2 cellular contexts compared by ENCODE assay signal in the genomic region with DNA sequence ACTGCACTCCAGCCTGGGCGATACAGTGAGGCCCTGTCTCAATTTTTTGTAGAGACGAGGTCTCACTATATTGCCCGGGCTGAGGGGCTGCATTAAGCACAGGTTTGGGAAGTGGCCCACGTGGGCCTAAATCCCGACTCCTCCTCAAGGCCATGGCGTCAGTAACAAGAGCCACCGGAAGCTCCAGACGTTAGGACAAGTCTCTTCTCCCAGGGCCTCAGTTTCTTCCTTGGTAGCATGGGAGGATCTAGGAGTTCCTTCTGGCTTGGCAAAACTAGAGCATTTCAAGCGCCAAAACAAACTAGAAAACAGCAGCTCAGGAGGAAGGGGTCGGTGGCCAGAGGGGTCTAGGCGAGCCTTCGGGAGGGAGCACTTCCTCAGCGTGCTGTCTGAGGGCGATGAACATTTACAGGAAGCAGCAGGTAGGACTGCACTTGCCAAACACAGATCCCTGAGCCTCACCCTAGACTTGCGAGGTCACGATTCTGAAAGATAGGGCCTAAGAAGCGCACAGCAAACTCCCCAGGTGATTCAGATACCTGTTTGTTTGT.
TF ChIP-seq lines count a peak whose summit lies in the region.

No MANE protein-coding gene starts in this region.

TF ChIP-seq in GM23338, 12 proteins besides CTCF, POLR2A, EP300 and RAD21:
- TF ChIP-seq EZH2 (IDR thresholded peaks at IDR 0.05; ENCODE audit: low read depth, unreplicated experiment) (no peak), JUNB (IDR thresholded peaks at IDR 0.05; ENCODE audit: unreplicated experiment) (no peak), ZNF331 (CRISPR knock-in tag; IDR thresholded peaks at IDR 0.05; ENCODE audit: low read depth) (no peak), CREB1 (CRISPR knock-in tag; IDR thresholded peaks at IDR 0.05; ENCODE audit: low read depth) (no peak), EZH2phosphoT487 (IDR thresholded peaks at IDR 0.05; ENCODE audit: unreplicated experiment) (no peak), STAT1 (IDR thresholded peaks at IDR 0.05; ENCODE audit: unreplicated experiment) (no peak)
- TF ChIP-seq, protein P1, sequence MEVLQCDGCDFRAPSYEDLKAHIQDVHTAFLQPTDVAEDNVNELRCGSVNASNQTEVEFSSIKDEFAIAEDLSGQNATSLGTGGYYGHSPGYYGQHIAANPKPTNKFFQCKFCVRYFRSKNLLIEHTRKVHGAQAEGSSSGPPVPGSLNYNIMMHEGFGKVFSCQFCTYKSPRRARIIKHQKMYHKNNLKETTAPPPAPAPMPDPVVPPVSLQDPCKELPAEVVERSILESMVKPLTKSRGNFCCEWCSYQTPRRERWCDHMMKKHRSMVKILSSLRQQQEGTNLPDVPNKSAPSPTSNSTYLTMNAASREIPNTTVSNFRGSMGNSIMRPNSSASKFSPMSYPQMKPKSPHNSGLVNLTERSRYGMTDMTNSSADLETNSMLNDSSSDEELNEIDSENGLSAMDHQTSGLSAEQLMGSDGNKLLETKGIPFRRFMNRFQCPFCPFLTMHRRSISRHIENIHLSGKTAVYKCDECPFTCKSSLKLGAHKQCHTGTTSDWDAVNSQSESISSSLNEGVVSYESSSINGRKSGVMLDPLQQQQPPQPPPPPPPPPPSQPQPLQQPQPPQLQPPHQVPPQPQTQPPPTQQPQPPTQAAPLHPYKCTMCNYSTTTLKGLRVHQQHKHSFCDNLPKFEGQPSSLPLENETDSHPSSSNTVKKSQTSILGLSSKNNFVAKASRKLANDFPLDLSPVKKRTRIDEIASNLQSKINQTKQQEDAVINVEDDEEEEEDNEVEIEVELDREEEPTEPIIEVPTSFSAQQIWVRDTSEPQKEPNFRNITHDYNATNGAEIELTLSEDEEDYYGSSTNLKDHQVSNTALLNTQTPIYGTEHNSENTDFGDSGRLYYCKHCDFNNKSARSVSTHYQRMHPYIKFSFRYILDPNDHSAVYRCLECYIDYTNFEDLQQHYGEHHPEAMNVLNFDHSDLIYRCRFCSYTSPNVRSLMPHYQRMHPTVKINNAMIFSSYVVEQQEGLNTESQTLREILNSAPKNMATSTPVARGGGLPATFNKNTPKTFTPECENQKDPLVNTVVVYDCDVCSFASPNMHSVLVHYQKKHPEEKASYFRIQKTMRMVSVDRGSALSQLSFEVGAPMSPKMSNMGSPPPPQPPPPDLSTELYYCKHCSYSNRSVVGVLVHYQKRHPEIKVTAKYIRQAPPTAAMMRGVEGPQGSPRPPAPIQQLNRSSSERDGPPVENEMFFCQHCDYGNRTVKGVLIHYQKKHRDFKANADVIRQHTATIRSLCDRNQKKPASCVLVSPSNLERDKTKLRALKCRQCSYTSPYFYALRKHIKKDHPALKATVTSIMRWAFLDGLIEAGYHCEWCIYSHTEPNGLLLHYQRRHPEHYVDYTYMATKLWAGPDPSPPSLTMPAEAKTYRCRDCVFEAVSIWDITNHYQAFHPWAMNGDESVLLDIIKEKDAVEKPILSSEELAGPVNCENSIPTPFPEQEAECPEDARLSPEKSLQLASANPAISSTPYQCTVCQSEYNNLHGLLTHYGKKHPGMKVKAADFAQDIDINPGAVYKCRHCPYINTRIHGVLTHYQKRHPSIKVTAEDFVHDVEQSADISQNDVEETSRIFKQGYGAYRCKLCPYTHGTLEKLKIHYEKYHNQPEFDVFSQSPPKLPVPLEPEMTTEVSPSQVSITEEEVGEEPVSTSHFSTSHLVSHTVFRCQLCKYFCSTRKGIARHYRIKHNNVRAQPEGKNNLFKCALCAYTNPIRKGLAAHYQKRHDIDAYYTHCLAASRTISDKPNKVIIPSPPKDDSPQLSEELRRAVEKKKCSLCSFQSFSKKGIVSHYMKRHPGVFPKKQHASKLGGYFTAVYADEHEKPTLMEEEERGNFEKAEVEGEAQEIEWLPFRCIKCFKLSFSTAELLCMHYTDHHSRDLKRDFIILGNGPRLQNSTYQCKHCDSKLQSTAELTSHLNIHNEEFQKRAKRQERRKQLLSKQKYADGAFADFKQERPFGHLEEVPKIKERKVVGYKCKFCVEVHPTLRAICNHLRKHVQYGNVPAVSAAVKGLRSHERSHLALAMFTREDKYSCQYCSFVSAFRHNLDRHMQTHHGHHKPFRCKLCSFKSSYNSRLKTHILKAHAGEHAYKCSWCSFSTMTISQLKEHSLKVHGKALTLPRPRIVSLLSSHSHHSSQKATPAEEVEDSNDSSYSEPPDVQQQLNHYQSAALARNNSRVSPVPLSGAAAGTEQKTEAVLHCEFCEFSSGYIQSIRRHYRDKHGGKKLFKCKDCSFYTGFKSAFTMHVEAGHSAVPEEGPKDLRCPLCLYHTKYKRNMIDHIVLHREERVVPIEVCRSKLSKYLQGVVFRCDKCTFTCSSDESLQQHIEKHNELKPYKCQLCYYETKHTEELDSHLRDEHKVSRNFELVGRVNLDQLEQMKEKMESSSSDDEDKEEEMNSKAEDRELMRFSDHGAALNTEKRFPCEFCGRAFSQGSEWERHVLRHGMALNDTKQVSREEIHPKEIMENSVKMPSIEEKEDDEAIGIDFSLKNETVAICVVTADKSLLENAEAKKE (CRISPR knock-in tag; IDR thresholded peaks at IDR 0.05) = no peak
- TF ChIP-seq, protein P2, sequence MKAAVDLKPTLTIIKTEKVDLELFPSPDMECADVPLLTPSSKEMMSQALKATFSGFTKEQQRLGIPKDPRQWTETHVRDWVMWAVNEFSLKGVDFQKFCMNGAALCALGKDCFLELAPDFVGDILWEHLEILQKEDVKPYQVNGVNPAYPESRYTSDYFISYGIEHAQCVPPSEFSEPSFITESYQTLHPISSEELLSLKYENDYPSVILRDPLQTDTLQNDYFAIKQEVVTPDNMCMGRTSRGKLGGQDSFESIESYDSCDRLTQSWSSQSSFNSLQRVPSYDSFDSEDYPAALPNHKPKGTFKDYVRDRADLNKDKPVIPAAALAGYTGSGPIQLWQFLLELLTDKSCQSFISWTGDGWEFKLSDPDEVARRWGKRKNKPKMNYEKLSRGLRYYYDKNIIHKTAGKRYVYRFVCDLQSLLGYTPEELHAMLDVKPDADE (IDR thresholded peaks at IDR 0.05) = no peak
- TF ChIP-seq, protein P3, sequence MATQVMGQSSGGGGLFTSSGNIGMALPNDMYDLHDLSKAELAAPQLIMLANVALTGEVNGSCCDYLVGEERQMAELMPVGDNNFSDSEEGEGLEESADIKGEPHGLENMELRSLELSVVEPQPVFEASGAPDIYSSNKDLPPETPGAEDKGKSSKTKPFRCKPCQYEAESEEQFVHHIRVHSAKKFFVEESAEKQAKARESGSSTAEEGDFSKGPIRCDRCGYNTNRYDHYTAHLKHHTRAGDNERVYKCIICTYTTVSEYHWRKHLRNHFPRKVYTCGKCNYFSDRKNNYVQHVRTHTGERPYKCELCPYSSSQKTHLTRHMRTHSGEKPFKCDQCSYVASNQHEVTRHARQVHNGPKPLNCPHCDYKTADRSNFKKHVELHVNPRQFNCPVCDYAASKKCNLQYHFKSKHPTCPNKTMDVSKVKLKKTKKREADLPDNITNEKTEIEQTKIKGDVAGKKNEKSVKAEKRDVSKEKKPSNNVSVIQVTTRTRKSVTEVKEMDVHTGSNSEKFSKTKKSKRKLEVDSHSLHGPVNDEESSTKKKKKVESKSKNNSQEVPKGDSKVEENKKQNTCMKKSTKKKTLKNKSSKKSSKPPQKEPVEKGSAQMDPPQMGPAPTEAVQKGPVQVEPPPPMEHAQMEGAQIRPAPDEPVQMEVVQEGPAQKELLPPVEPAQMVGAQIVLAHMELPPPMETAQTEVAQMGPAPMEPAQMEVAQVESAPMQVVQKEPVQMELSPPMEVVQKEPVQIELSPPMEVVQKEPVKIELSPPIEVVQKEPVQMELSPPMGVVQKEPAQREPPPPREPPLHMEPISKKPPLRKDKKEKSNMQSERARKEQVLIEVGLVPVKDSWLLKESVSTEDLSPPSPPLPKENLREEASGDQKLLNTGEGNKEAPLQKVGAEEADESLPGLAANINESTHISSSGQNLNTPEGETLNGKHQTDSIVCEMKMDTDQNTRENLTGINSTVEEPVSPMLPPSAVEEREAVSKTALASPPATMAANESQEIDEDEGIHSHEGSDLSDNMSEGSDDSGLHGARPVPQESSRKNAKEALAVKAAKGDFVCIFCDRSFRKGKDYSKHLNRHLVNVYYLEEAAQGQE (IDR thresholded peaks at IDR 0.05; ENCODE audit: unreplicated experiment) = no peak

TF ChIP-seq in H1, 55 proteins besides CTCF, POLR2A, EP300 and RAD21:
- TF ChIP-seq CBX8 (IDR thresholded peaks at IDR 0.05; ENCODE audit: borderline replicate concordance, low read depth, low read length) (no peak), HDAC6 (IDR thresholded peaks at IDR 0.05; ENCODE audit: low read depth, low read length) (no peak), PHF8 (conservative IDR thresholded peaks at IDR 0.05; ENCODE audit: low read depth, low read length) (no peak; the same call in 1 of the 2 replicates), GABPA (IDR thresholded peaks at IDR 0.05; ENCODE audit: borderline replicate concordance, insufficient read depth, low read length) (no peak), TEAD4 (IDR thresholded peaks at IDR 0.05; ENCODE audit: low read depth, low read length) (no peak), CHD2 (IDR thresholded peaks at IDR 0.05; ENCODE audit: low read length) (no peak), EGR1 (IDR thresholded peaks at IDR 0.05; ENCODE audit: borderline replicate concordance, low read depth, low read length) (no peak), SUZ12 (IDR thresholded peaks at IDR 0.05; ENCODE audit: low read length) (no peak), POU5F1 (IDR thresholded peaks at IDR 0.05; ENCODE audit: low read depth, low read length) (no peak), NANOG (IDR thresholded peaks at IDR 0.05; ENCODE audit: insufficient read depth, low read depth, low read length, poor library complexity, severe bottlenecking) (no peak), SIRT6 (IDR thresholded peaks at IDR 0.05; ENCODE audit: low read length) (no peak), CBX5 (IDR thresholded peaks at IDR 0.05; ENCODE audit: low read depth, low read length) (no peak), SP2 (IDR thresholded peaks at IDR 0.05; ENCODE audit: low read length) (no peak), CHD1 (IDR thresholded peaks at IDR 0.05; ENCODE audit: low read depth, low read length) (no peak), HDAC2 (IDR thresholded peaks at IDR 0.05; ENCODE audit: borderline replicate concordance in 1 of 2, low read depth in 2 of 2, low read length in 2 of 2) (no peak), TCF12 (IDR thresholded peaks at IDR 0.05; ENCODE audit: low read depth, low read length) (no peak)
- TF ChIP-seq, protein P4, sequence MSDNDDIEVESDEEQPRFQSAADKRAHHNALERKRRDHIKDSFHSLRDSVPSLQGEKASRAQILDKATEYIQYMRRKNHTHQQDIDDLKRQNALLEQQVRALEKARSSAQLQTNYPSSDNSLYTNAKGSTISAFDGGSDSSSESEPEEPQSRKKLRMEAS (IDR thresholded peaks at IDR 0.05) = no peak; the same call in 1 of the 2 replicates
- TF ChIP-seq, protein P5, sequence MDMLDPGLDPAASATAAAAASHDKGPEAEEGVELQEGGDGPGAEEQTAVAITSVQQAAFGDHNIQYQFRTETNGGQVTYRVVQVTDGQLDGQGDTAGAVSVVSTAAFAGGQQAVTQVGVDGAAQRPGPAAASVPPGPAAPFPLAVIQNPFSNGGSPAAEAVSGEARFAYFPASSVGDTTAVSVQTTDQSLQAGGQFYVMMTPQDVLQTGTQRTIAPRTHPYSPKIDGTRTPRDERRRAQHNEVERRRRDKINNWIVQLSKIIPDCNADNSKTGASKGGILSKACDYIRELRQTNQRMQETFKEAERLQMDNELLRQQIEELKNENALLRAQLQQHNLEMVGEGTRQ (IDR thresholded peaks at IDR 0.05; ENCODE audit: low read length) = no peak
- TF ChIP-seq, protein P6, sequence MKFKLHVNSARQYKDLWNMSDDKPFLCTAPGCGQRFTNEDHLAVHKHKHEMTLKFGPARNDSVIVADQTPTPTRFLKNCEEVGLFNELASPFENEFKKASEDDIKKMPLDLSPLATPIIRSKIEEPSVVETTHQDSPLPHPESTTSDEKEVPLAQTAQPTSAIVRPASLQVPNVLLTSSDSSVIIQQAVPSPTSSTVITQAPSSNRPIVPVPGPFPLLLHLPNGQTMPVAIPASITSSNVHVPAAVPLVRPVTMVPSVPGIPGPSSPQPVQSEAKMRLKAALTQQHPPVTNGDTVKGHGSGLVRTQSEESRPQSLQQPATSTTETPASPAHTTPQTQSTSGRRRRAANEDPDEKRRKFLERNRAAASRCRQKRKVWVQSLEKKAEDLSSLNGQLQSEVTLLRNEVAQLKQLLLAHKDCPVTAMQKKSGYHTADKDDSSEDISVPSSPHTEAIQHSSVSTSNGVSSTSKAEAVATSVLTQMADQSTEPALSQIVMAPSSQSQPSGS (IDR thresholded peaks at IDR 0.05; ENCODE audit: low read length) = no peak
